30 cellular contexts compared by ENCODE assay signal in the genomic region with DNA sequence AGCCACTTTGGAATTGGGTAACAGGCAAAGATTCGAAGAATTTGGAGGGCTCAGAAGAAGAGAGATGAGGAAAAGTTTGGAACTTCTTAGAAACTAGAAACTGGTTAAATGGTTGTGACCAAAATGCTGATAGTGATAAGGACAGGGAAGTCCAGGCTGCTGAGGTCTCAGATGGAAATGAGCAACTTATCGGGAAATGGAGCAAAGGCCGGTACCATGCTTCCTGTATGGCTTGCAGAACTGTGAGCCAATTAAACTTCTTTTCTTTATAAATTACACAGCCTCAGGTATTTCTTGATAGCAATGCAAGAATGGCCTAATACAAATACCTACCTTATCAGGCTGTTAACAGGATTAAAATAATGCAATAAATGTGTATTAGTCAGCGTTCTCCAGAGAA. TPM values are rescaled to one million over a fixed set of nuclear protein-coding genes. Genes with fewer than 3 reads are reported as not detected.
"Had no signal": no experiment of that assay in that cellular context is flagged by ENCODE, and none has a peak within 500 bp of the region (broad histone marks: within the 10 kb centered on the region; RNA-seq: fewer than 3 reads in every experiment).

No MANE protein-coding gene starts in this region.

- H3K36me3 Mint-ChIP-seq: activated naive CD4-positive, alpha-beta T cell treated with anti-CD3 and anti-CD28 coated beads, Interleukin-2, amount 10 ng/mL, durations not matched to agents 7 days and 5 days; activated naive CD4-positive, alpha-beta T cell treated with anti-CD3 and anti-CD28 coated beads, Interleukin-2, amount 50 U/mL, for 72 hours; activated naive CD8-positive, alpha-beta T cell treated with anti-CD3 and anti-CD28 coated beads, Interleukin-2, amount 10 ng/mL, durations not matched to agents 7 days and 5 days had no signal

- H3K27ac Mint-ChIP-seq: activated B cell treated with CpG ODN at 0.5 μM for 24 hours; activated CD8-positive, alpha-beta T cell treated with anti-CD3 and anti-CD28 coated beads for 36 hours; activated naive CD4-positive, alpha-beta T cell treated with anti-CD3 and anti-CD28 coated beads, Interleukin-2, amount 10 ng/mL, durations not matched to agents 7 days and 5 days; activated naive CD8-positive, alpha-beta T cell treated with anti-CD3 and anti-CD28 coated beads, Interleukin-2, amount 10 ng/mL, durations not matched to agents 7 days and 5 days; dendritic cell treated with granulocyte-macrophage colony-stimulating factor and Interleukin-4, amounts not matched to agents 40 ng/mL and 50 ng/mL, for 4 days; endodermal cell; T-helper 17 cell; T-helper 2 cell treated with Interferon-gamma antibody and Interleukin-4, amounts not matched to agents 5 μg/mL and 100 μg/mL, for 36 hours had no signal

- H3K27me3 ChIP-seq: ascending aorta, brain microvascular endothelial cell had no signal

- FAIRE-seq: bronchial epithelial cell, frontal cortex had no signal

- H3K36me3 ChIP-seq: ascending aorta, brain microvascular endothelial cell, WERI-Rb-1 had no signal

- H3K4me1 Mint-ChIP-seq: activated B cell treated with CpG ODN at 0.5 μM for 24 hours had no signal

- ATAC-seq: activated CD4-positive, CD25-positive, alpha-beta regulatory T cell treated with anti-CD3 and anti-CD28 coated beads, Interleukin-2, amount 50 U/mL, for 24 hours; activated naive CD4-positive, alpha-beta T cell treated with anti-CD3 and anti-CD28 coated beads, Interleukin-2, amount 50 U/mL, for 72 hours; esophagus mucosa; T-helper 17 cell had no signal

- H3K27me3 Mint-ChIP-seq: activated CD8-positive, alpha-beta T cell treated with anti-CD3 and anti-CD28 coated beads for 36 hours; activated naive CD4-positive, alpha-beta T cell treated with anti-CD3 and anti-CD28 coated beads, Interleukin-2, amount 10 ng/mL, durations not matched to agents 7 days and 5 days had no signal

- H3K4me3 Mint-ChIP-seq: activated B cell treated with CpG ODN at 0.5 μM for 24 hours; activated CD8-positive, alpha-beta T cell treated with anti-CD3 and anti-CD28 coated beads for 36 hours; activated naive CD4-positive, alpha-beta T cell treated with anti-CD3 and anti-CD28 coated beads, Interleukin-2, amount 10 ng/mL, durations not matched to agents 7 days and 5 days; activated naive CD8-positive, alpha-beta T cell treated with anti-CD3 and anti-CD28 coated beads, Interleukin-2, amount 10 ng/mL, durations not matched to agents 7 days and 5 days; central memory CD8-positive, alpha-beta T cell; dendritic cell treated with granulocyte-macrophage colony-stimulating factor and Interleukin-4, amounts not matched to agents 40 ng/mL and 50 ng/mL, for 4 days; endodermal cell; T-helper 17 cell; T-helper 2 cell treated with Interferon-gamma antibody and Interleukin-4, amounts not matched to agents 5 μg/mL and 100 μg/mL, for 36 hours had no signal

- DNase-seq: activated B cell treated with CpG ODN at 0.5 μM for 24 hours; activated CD4-positive, alpha-beta T cell treated with anti-CD3 and anti-CD28 coated beads for 48 hours; activated CD4-positive, alpha-beta T cell treated with anti-CD3 and anti-CD28 coated beads, Interleukin-2, amount 50 U/mL, for 1 hour; activated CD4-positive, alpha-beta T cell treated with anti-CD3 and anti-CD28 coated beads, Interleukin-2, amount 50 U/mL, for 48 hours; activated CD8-positive, alpha-beta memory T cell treated with anti-CD3 and anti-CD28 coated beads for 24 hours; activated CD8-positive, alpha-beta T cell treated with anti-CD3 and anti-CD28 coated beads for 36 hours; activated gamma-delta T cell; activated naive CD4-positive, alpha-beta T cell; activated naive CD4-positive, alpha-beta T cell treated with anti-CD3 and anti-CD28 coated beads, Interleukin-2, amount 10 ng/mL, durations not matched to agents 7 days and 5 days; activated naive CD8-positive, alpha-beta T cell treated with anti-CD3 and anti-CD28 coated beads, Interleukin-2, amount 10 ng/mL, durations not matched to agents 7 days and 5 days; activated T-cell treated with anti-CD3 and anti-CD28 coated beads, Interleukin-2, amount 50 U/mL, for 48 hours; brain microvascular endothelial cell; dorsolateral prefrontal cortex; effector memory CD4-positive, alpha-beta T cell; endodermal cell; foreskin fibroblast; T-helper 1 cell; T-helper 17 cell; T1000; WERI-Rb-1 had no signal

- H3K4me3 ChIP-seq: ascending aorta, coronary artery, dorsolateral prefrontal cortex had no signal

- H3K4me1 ChIP-seq: ascending aorta had no signal

- H3K27ac ChIP-seq: ascending aorta, brain microvascular endothelial cell, coronary artery, dorsolateral prefrontal cortex, WERI-Rb-1 had no signal

RNA-seq across cellular contexts. Expression of gene TLR5, which starts 9.4 kb away (rescaled TPM):
- total RNA-seq: activated B cell treated with CpG ODN at 0.5 μM for 24 hours, endodermal cell had no signal
